In genomic region chr4:160685729-160686128, GRCh38 we compare ENCODE assay signal across 8 cellular contexts.
"Had no signal": no experiment of that assay in that cellular context is flagged by ENCODE, and none has a peak within 500 bp of the region (broad histone marks: within the 10 kb centered on the region; RNA-seq: fewer than 3 reads in every experiment).

No MANE protein-coding gene starts in this region.

- H3K27ac ChIP-seq: GM23248, KMS-11 had no signal

- ATAC-seq: HepG2 had no signal

- H2AFZ ChIP-seq: GM23248 had no signal

- H3K4me3 ChIP-seq: GM23248 had no signal

- H3K4me2 ChIP-seq: KMS-11 had no signal

- DNase-seq: GM23248, GOT3, H9, HCEC 1CT, KBM-7 had no signal

- H3K9ac ChIP-seq: GM23248, KMS-11 had no signal

- FAIRE-seq: H54, HepG2 had no signal
